10 cellular contexts compared by ENCODE assay signal in genomic region chr1:40699787-40700186, GRCh38. TPM values are rescaled to one million over a fixed set of nuclear protein-coding genes. Genes with fewer than 3 reads are reported as not detected.
DNase-seq lines count a peak whose midpoint lies in the region; ATAC-seq and TF ChIP-seq lines count a peak whose summit lies in the region.
"Had no signal": no experiment of that assay in that cellular context is flagged by ENCODE, and none has a peak within 500 bp of the region (broad histone marks: within the 10 kb centered on the region; RNA-seq: fewer than 3 reads in every experiment).

No MANE protein-coding gene starts in this region.

- peak overlapping the region; percentile 91 for H3K27ac Mint-ChIP-seq in activated CD8-positive, alpha-beta memory T cell treated with anti-CD3 and anti-CD28 coated beads, Interleukin-2, amount 10 ng/mL, durations not matched to agents 7 days and 5 days
- peak overlapping the region; percentile 65 for H3K27ac Mint-ChIP-seq in stimulated activated naive B cell treated with anti-CD40 and anti-IgM and Interleukin-4, amounts not matched to agents 10 μg/mL and 1 μg/mL and 100 μg/mL, for 72 hours

- CTCF ChIA-PET in activated CD8-positive, alpha-beta memory T cell treated with anti-CD3 and anti-CD28 coated beads, Interleukin-2, amount 10 ng/mL, durations not matched to agents 7 days and 5 days (lab: Charles Lee) = interaction anchor here (0.9 to 1.4 kb wide), 2 partner anchors 8 to 12 kb away, joined by 3 to 4 read pairs; partner anchors contain the start of gene NFYC

- peaks cover 70% of the 10 kb centered on the region for H3K4me1 Mint-ChIP-seq in activated CD8-positive, alpha-beta memory T cell treated with anti-CD3 and anti-CD28 coated beads, Interleukin-2, amount 10 ng/mL, durations not matched to agents 7 days and 5 days
- H3K4me1 Mint-ChIP-seq in stimulated activated naive B cell treated with anti-CD40 and anti-IgM and Interleukin-4, amounts not matched to agents 10 μg/mL and 1 μg/mL and 100 μg/mL, for 72 hours = peaks cover 39 to 72% of the 10 kb centered on the region in 2 donors

- no peaks in the 10 kb centered on the region for H3K27me3 Mint-ChIP-seq in activated CD8-positive, alpha-beta memory T cell treated with anti-CD3 and anti-CD28 coated beads, Interleukin-2, amount 10 ng/mL, durations not matched to agents 7 days and 5 days
- H3K27me3 Mint-ChIP-seq in stimulated activated naive B cell treated with anti-CD40 and anti-IgM and Interleukin-4, amounts not matched to agents 10 μg/mL and 1 μg/mL and 100 μg/mL, for 72 hours = no peaks in the 10 kb centered on the region

- H3K4me1 ChIP-seq in foreskin keratinocyte = peaks cover 7% of the 10 kb centered on the region

- H3K36me3 Mint-ChIP-seq in activated CD8-positive, alpha-beta memory T cell treated with anti-CD3 and anti-CD28 coated beads, Interleukin-2, amount 10 ng/mL, durations not matched to agents 7 days and 5 days = peaks cover 42% of the 10 kb centered on the region
- peaks cover 8 to 22% of the 10 kb centered on the region in 2 donors for H3K36me3 Mint-ChIP-seq in stimulated activated naive B cell treated with anti-CD40 and anti-IgM and Interleukin-4, amounts not matched to agents 10 μg/mL and 1 μg/mL and 100 μg/mL, for 72 hours

- peak; percentile 73 for ATAC-seq in activated CD8-positive, alpha-beta memory T cell treated with anti-CD3 and anti-CD28 coated beads, Interleukin-2, amount 10 ng/mL, durations not matched to agents 7 days and 5 days
- ATAC-seq in GM21786 (IDR thresholded peaks at IDR 0.05; ENCODE audit: unreplicated experiment) = peak; percentile 78
- peak; percentile 76 for ATAC-seq in HG03521 (IDR thresholded peaks at IDR 0.05; ENCODE audit: unreplicated experiment)
- ATAC-seq in stimulated activated naive B cell treated with anti-CD40 and anti-IgM and Interleukin-4, amounts not matched to agents 10 μg/mL and 1 μg/mL and 100 μg/mL, for 72 hours (replicated peaks) = peak; percentile 100
- no peak for ATAC-seq in foreskin keratinocyte

- H3K9me3 Mint-ChIP-seq in activated CD8-positive, alpha-beta memory T cell treated with anti-CD3 and anti-CD28 coated beads, Interleukin-2, amount 10 ng/mL, durations not matched to agents 7 days and 5 days (ENCODE audit: low read depth) = no peaks in the 10 kb centered on the region
- H3K9me3 Mint-ChIP-seq in stimulated activated naive B cell treated with anti-CD40 and anti-IgM and Interleukin-4, amounts not matched to agents 10 μg/mL and 1 μg/mL and 100 μg/mL, for 72 hours = no peaks in the 10 kb centered on the region

- H3K27ac ChIP-seq in foreskin keratinocyte = no peak overlapping the region
- H3K27ac ChIP-seq: KMS-11 had no signal

- peak; percentile 44 for DNase-seq in activated CD8-positive, alpha-beta memory T cell treated with anti-CD3 and anti-CD28 coated beads, Interleukin-2, amount 10 ng/mL, durations not matched to agents 7 days and 5 days
- no peak for DNase-seq in activated CD8-positive, alpha-beta memory T cell treated with anti-CD3 and anti-CD28 coated beads, Interleukin-2, amount 50 U/mL, for 4 hours
- peak; percentile 58 for DNase-seq in stimulated activated naive B cell treated with anti-CD40 and anti-IgM and Interleukin-4, amounts not matched to agents 10 μg/mL and 1 μg/mL and 100 μg/mL, for 72 hours
- DNase-seq in mucosa of gallbladder (ENCODE audit: low spot score) (no peak), foreskin keratinocyte (no peak)
- DNase-seq in stimulated activated CD4-positive, alpha-beta T cell treated with anti-CD3 and anti-CD28 coated beads, Interleukin-4, amount 100 ng/mL, for 24 hours = no peak
- DNase-seq: stimulated activated naive CD4-positive, alpha-beta T cell had no signal

- TF ChIP-seq CTCF in foreskin keratinocyte (conservative IDR thresholded peaks at IDR 0.05) = no peak

- H3K27me3 ChIP-seq in foreskin keratinocyte = no peaks in the 10 kb centered on the region

- no peak overlapping the region for H3K4me3 Mint-ChIP-seq in activated CD8-positive, alpha-beta memory T cell treated with anti-CD3 and anti-CD28 coated beads, Interleukin-2, amount 10 ng/mL, durations not matched to agents 7 days and 5 days
- H3K4me3 Mint-ChIP-seq in stimulated activated naive B cell treated with anti-CD40 and anti-IgM and Interleukin-4, amounts not matched to agents 10 μg/mL and 1 μg/mL and 100 μg/mL, for 72 hours = peak overlapping the region; percentile 25

RNA-seq across cellular contexts. Expression of gene NFYC, which starts 8.3 kb away (rescaled TPM):
- total RNA-seq in activated CD8-positive, alpha-beta memory T cell treated with anti-CD3 and anti-CD28 coated beads, Interleukin-2, amount 10 ng/mL, durations not matched to agents 7 days and 5 days = 10 to 100 TPM; 71.1 to 91.2 TPM
- total RNA-seq in mucosa of gallbladder (57.0 TPM), foreskin keratinocyte (26.2 and 29.3 TPM in 2 replicates)
- 31.2 and 33.2 TPM in 2 replicates for polyA plus RNA-seq in foreskin keratinocyte

RNA-seq across cellular contexts. Expression of gene RIMS3, which starts 34.3 kb away (rescaled TPM):
- 1 to 10 TPM; 2.1 to 5.3 TPM for total RNA-seq in activated CD8-positive, alpha-beta memory T cell treated with anti-CD3 and anti-CD28 coated beads, Interleukin-2, amount 10 ng/mL, durations not matched to agents 7 days and 5 days
- total RNA-seq in mucosa of gallbladder (4.2 TPM), foreskin keratinocyte (1.4 TPM in 2 replicates)
- polyA plus RNA-seq in foreskin keratinocyte = 0.51 and 0.67 TPM in 2 replicates

Comparison
In these comparisons a context has a peak if more than half of its experiments do, and no peak if none do; other contexts are left out.
1. DNase-seq: peak in activated CD8-positive, alpha-beta memory T cell treated with anti-CD3 and anti-CD28 coated beads, Interleukin-2, amount 10 ng/mL, durations not matched to agents 7 days and 5 days (single experiment) and stimulated activated naive B cell treated with anti-CD40 and anti-IgM and Interleukin-4, amounts not matched to agents 10 μg/mL and 1 μg/mL and 100 μg/mL, for 72 hours (single experiment); none in activated CD8-positive, alpha-beta memory T cell treated with anti-CD3 and anti-CD28 coated beads, Interleukin-2, amount 50 U/mL, for 4 hours (single experiment), mucosa of gallbladder (single experiment), stimulated activated CD4-positive, alpha-beta T cell treated with anti-CD3 and anti-CD28 coated beads, Interleukin-4, amount 100 ng/mL, for 24 hours (single experiment) and foreskin keratinocyte (0 of 2).